In genomic region chr22:20406686-20407408, GRCh38 we compare ENCODE assay signal across 1 cellular context.
TF ChIP-seq lines count a peak whose summit lies in the region.

No MANE protein-coding gene starts in this region.

TF ChIP-seq in K562, 482 proteins besides CTCF, POLR2A, EP300 and RAD21 (continued from another document):
- TF ChIP-seq NKRF (IDR thresholded peaks at IDR 0.05; ENCODE audit: borderline replicate concordance) (no peak), IFI16 (CRISPR knock-in tag; IDR thresholded peaks at IDR 0.05) (no peak), TEAD1 (CRISPR knock-in tag; IDR thresholded peaks at IDR 0.05) (no peak), SIN3A (IDR thresholded peaks at IDR 0.05; ENCODE audit: borderline replicate concordance in 2 of 2, control insufficient read depth in 1 of 2, low read depth in 2 of 2, low read length in 2 of 2) (no peak), GABPB1 (CRISPR knock-in tag; IDR thresholded peaks at IDR 0.05) (no peak), HMGXB4 (CRISPR knock-in tag; IDR thresholded peaks at IDR 0.05) (no peak), KDM1A (IDR thresholded peaks at IDR 0.05) (no peak), ZNF143 (CRISPR knock-in tag; IDR thresholded peaks at IDR 0.05) (no peak), KDM5B (IDR thresholded peaks at IDR 0.05; ENCODE audit: insufficient replicate concordance, low read depth, low read length) (no peak), RFX1 (IDR thresholded peaks at IDR 0.05) (no peak), CCNT2 (IDR thresholded peaks at IDR 0.05; ENCODE audit: borderline replicate concordance, extremely low read depth, insufficient read length, low read depth, low read length) (no peak), UBTF (IDR thresholded peaks at IDR 0.05; ENCODE audit: borderline replicate concordance in 1 of 2, low read depth in 2 of 2, low read length in 2 of 2) (no peak), ZNF778 (CRISPR knock-in tag; IDR thresholded peaks at IDR 0.05) (no peak), ZNF146 (CRISPR knock-in tag; IDR thresholded peaks at IDR 0.05; ENCODE audit: unreplicated experiment) (no peak), JUND (IDR thresholded peaks at IDR 0.05; ENCODE audit: borderline replicate concordance, low read depth, low read length) (no peak), JUND (tag; IDR thresholded peaks at IDR 0.05; ENCODE audit: borderline replicate concordance, low read depth, low read length) (no peak), U2AF2 (optimal IDR thresholded peaks at IDR 0.05; ENCODE audit: low read depth, low read length) (no peak), ZBTB9 (CRISPR knock-in tag; IDR thresholded peaks at IDR 0.05) (no peak), RERE (CRISPR knock-in tag; IDR thresholded peaks at IDR 0.05; ENCODE audit: borderline replicate concordance) (no peak), HMGN3 (IDR thresholded peaks at IDR 0.05; ENCODE audit: borderline replicate concordance, extremely low read depth, insufficient read length, low read depth, low read length) (peak; percentile 34), MEF2A (IDR thresholded peaks at IDR 0.05; ENCODE audit: control insufficient read depth, low read depth, low read length) (no peak), MTA3 (IDR thresholded peaks at IDR 0.05; ENCODE audit: borderline replicate concordance) (0 out of 2 replicates have a peak, but pooled peaks have one; percentile 21), RBFOX2 (IDR thresholded peaks at IDR 0.05; ENCODE audit: low read depth, low read length) (no peak; the same call in 1 of the 2 replicates), NRF1 (conservative IDR thresholded peaks at IDR 0.05 in 1 of 2, IDR thresholded peaks at IDR 0.05 in 1 of 2) (no peak), PML (IDR thresholded peaks at IDR 0.05; ENCODE audit: low read length) (no peak)
